Comparison of ENCODE assay signal across 21 cellular contexts in the genomic region with DNA sequence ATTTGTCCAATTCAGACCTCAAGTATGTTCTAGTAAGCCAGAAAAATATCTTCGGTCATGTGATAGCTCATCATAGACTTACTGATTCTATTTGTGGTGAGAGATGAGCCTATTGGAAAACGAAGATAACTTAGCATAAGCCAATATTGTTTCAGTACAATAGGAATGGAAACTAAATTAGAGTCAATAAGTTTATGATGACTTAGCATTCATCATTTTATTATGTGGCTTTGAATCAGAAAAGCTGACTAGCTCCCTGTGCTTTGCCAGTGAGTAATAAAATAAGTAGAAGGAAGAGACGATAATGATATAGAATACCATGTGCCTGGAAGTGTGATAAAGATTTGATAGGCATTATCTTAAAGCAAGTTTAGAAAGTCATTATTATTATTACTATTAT.
A peak's percentile ranks its signal among the peaks of the same experiment; 100 is the strongest.
DNase-seq lines count a peak whose midpoint lies in the region; ATAC-seq, FAIRE-seq and TF ChIP-seq lines count a peak whose summit lies in the region.
"Had no signal": no experiment of that assay in that cellular context is flagged by ENCODE, and none has a peak within 500 bp of the region (broad histone marks: within the 10 kb centered on the region; RNA-seq: fewer than 3 reads in every experiment).

No MANE protein-coding gene starts in this region.

- H3F3A ChIP-seq in PC-3 (ENCODE audit: low read length, unreplicated experiment) = no peaks in the 10 kb centered on the region

- H3K27ac ChIP-seq in HepG2 (ENCODE audit: extremely low read length, insufficient read depth, low read length) (no peak overlapping the region), right lobe of liver (no peak overlapping the region), PC-3 (ENCODE audit: low read length) (no peak overlapping the region), small intestine (ENCODE audit: low read depth in 1 of 2, low read length in 1 of 2) (no peak overlapping the region)
- H3K27ac ChIP-seq: 22Rv1; BLaER1 treated with 17β-estradiol and CSF1 and Interleukin-3, amounts not matched to agents 10 nM and 100 nM; C4-2B had no signal

- H4K20me1 ChIP-seq in HepG2 (ENCODE audit: insufficient read depth, low read length) (no peaks in the 10 kb centered on the region), PC-3 (ENCODE audit: low read length) (no peaks in the 10 kb centered on the region)
- H4K20me1 ChIP-seq: BLaER1 treated with 17β-estradiol and CSF1 and Interleukin-3, amounts not matched to agents 10 nM and 100 nM had no signal

- TF ChIP-seq EP300 in HepG2 (IDR thresholded peaks at IDR 0.05; ENCODE audit: low read depth in 2 of 2, low read length in 2 of 2) = no peak
- no peak for TF ChIP-seq EP300 in HepG2 (CRISPR knock-in tag; IDR thresholded peaks at IDR 0.05; ENCODE audit: borderline replicate concordance)

- BruUV-seq in HepG2 (replicated peaks; lab: Mats Ljungman, UMichigan) (no TSS peak), PC-3 (replicated peaks; lab: Mats Ljungman, UMichigan) (no TSS peak)

- H3K27me3 ChIP-seq in HepG2 (ENCODE audit: control insufficient read depth in 1 of 2, insufficient read depth in 2 of 2, low read length in 2 of 2) (no peaks in the 10 kb centered on the region; a peak in 1 of 5 replicates), right lobe of liver (peaks cover 0 to 4% of the 10 kb centered on the region in 2 donors), PC-3 (ENCODE audit: low read length) (no peaks in the 10 kb centered on the region), small intestine (ENCODE audit: control insufficient read depth in 2 of 2, insufficient read depth in 2 of 2, low read length in 2 of 2) (peaks cover 0 to 2% of the 10 kb centered on the region in 2 donors)
- H3K27me3 ChIP-seq: BLaER1 treated with 17β-estradiol and CSF1 and Interleukin-3, amounts not matched to agents 10 nM and 100 nM had no signal

- TF ChIP-seq CTCF in HepG2 (CRISPR knock-in tag; IDR thresholded peaks at IDR 0.05) (no peak), right lobe of liver (IDR thresholded peaks at IDR 0.05) (no peak), PC-3 (conservative IDR thresholded peaks at IDR 0.05; ENCODE audit: low read depth, low read length) (no peak), GM10248 (IDR thresholded peaks at IDR 0.05; ENCODE audit: control extremely low read depth, extremely low read depth, low read depth, missing control alignments) (no peak)

- DNase-seq in HepG2 (ENCODE audit: low spot score) (no peak), right lobe of liver (no peak), PC-3 (peak; percentile 8), small intestine (peak; percentile 24), ACHN (no peak), GM10248 (ENCODE audit: extremely low spot score) (no peak)
- DNase-seq: AML-193; Caco-2; Calu3; CD4-positive, alpha-beta T cell; CD8-positive, alpha-beta T cell; DMS79 treated with DMSO at 0.1 percent for 48 hours; GF-D8 had no signal

- FAIRE-seq in HepG2 (lab: Jason Lieb, UNC) (no peak), small intestine (lab: Jason Lieb, UNC) (no peak)
- FAIRE-seq: D721Med, G401.6, GM12878, GM12892, GM18507 had no signal

- H2AFZ ChIP-seq in HepG2 (ENCODE audit: low read length) = no peak overlapping the region
- H2AFZ ChIP-seq in PC-3 (ENCODE audit: low read length) = no peak overlapping the region

- H3K36me3 ChIP-seq in HepG2 (replicated peaks in 1 of 2; ENCODE audit: control insufficient read depth in 1 of 2, insufficient read depth in 2 of 2, low read length in 2 of 2) (no peaks in the 10 kb centered on the region), right lobe of liver (no peaks in the 10 kb centered on the region), PC-3 (ENCODE audit: low read depth, low read length) (no peaks in the 10 kb centered on the region), small intestine (ENCODE audit: control insufficient read depth in 2 of 2, insufficient read depth in 2 of 2, low read length in 2 of 2) (no peaks in the 10 kb centered on the region)
- H3K36me3 ChIP-seq: BLaER1 treated with 17β-estradiol and CSF1 and Interleukin-3, amounts not matched to agents 10 nM and 100 nM had no signal

- intact Hi-C loops in HepG2 (cut with micrococcal nuclease; ENCODE audit: unreplicated experiment) = no loop called here
- intact Hi-C loops in right lobe of liver (cut with DNase I) = no loop called here
- intact Hi-C loops in PC-3 (cut with micrococcal nuclease) = no loop called here

- H3K4me2 ChIP-seq in HepG2 (ENCODE audit: low read depth, low read length) = no peak overlapping the region
- no peak overlapping the region for H3K4me2 ChIP-seq in PC-3 (ENCODE audit: low read length)
- H3K4me2 ChIP-seq: BLaER1 treated with 17β-estradiol and CSF1 and Interleukin-3, amounts not matched to agents 10 nM and 100 nM had no signal

- ATAC-seq in HepG2 = no peak
- ATAC-seq in right lobe of liver = no peak
- ATAC-seq in PC-3 = no peak
- ATAC-seq: CD8-positive, alpha-beta T cell; GM12878 had no signal

- H3K9me3 ChIP-seq in HepG2 (ENCODE audit: low read length) (peaks cover 64% of the 10 kb centered on the region), right lobe of liver (no peaks in the 10 kb centered on the region), PC-3 (ENCODE audit: low read length) (no peaks in the 10 kb centered on the region), small intestine (ENCODE audit: control insufficient read depth, low read depth) (no peaks in the 10 kb centered on the region)
- H3K9me3 ChIP-seq: Caco-2 had no signal

- no peaks in the 10 kb centered on the region for H3K4me1 ChIP-seq in HepG2 (ENCODE audit: insufficient read depth, low read length)
- H3K4me1 ChIP-seq in right lobe of liver = no peaks in the 10 kb centered on the region
- H3K4me1 ChIP-seq in PC-3 (ENCODE audit: insufficient read depth, low read length) = no peaks in the 10 kb centered on the region
- no peaks in the 10 kb centered on the region for H3K4me1 ChIP-seq in small intestine (ENCODE audit: control insufficient read depth in 2 of 2, insufficient read depth in 1 of 2, low read depth in 1 of 2, low read length in 1 of 2)
- H3K4me1 ChIP-seq: BLaER1 treated with 17β-estradiol and CSF1 and Interleukin-3, amounts not matched to agents 10 nM and 100 nM; Caco-2 had no signal

- H3K79me2 ChIP-seq in HepG2 (ENCODE audit: insufficient read depth, low read length) (no peaks in the 10 kb centered on the region), PC-3 (ENCODE audit: low read length) (no peaks in the 10 kb centered on the region)

- no peak for TF ChIP-seq RAD21 in HepG2 (CRISPR knock-in tag; IDR thresholded peaks at IDR 0.05)

- 0% methylated on average over 3 of the region's 3 CpGs for WGBS in HepG2 (ENCODE audit: low lambda C conversion rate)
- WGBS in right lobe of liver (ENCODE audit: insufficient coverage, low coverage, low lambda C conversion rate, missing lambda C conversion rate) = 52% methylated on average over 3 of the region's 3 CpGs
- WGBS in small intestine, 3 donors = 54 to 80% (median 61%) methylated on average over 3 of the region's 3 CpGs

- POLR2A ChIA-PET in HepG2 (lab: Yijun Ruan, JAX) = no interaction called here
- POLR2A ChIA-PET in PC-3 (lab: Charles Lee; ENCODE audit: unreplicated experiment) = no interaction called here
- POLR2A ChIA-PET in GM10248 (lab: Yijun Ruan, JAX) = no interaction called here

- no peaks in the 10 kb centered on the region for H3K9me2 ChIP-seq in PC-3 (replicated peaks; ENCODE audit: low read length)

- no peak overlapping the region for H3K4me3 ChIP-seq in HepG2 (replicated peaks in 1 of 3; ENCODE audit: insufficient read depth in 1 of 3, low read depth in 2 of 3, low read length in 3 of 3)
- no peak overlapping the region for H3K4me3 ChIP-seq in right lobe of liver
- no peak overlapping the region for H3K4me3 ChIP-seq in PC-3 (ENCODE audit: low read length)
- no peak overlapping the region for H3K4me3 ChIP-seq in small intestine (ENCODE audit: low read depth in 1 of 2, low read length in 2 of 2)
- H3K4me3 ChIP-seq: BLaER1 treated with 17β-estradiol and CSF1 and Interleukin-3, amounts not matched to agents 10 nM and 100 nM; GM12878 had no signal

- in situ Hi-C loops in HepG2 (cut with HindIII; ENCODE audit: extremely low pct_ligation_motif_present, low pct_unique_long_range_greater_than_20kb) = no loop called here
- in situ Hi-C loops in ACHN (cut with HindIII; ENCODE audit: low pct_ligation_motif_present, low pct_unique_long_range_greater_than_20kb, low sequenced_read_pairs) = no loop called here

- TF ChIP-seq POLR2A in HepG2 (IDR thresholded peaks at IDR 0.05; ENCODE audit: insufficient read depth in 1 of 2, low read depth in 2 of 2, low read length in 2 of 2) = no peak
- no peak for TF ChIP-seq POLR2A in right lobe of liver (IDR thresholded peaks at IDR 0.05)

- H3K9ac ChIP-seq in HepG2 (ENCODE audit: insufficient read depth, low read depth, low read length) (no peak overlapping the region), PC-3 (ENCODE audit: low read length) (no peak overlapping the region)
- H3K9ac ChIP-seq: BLaER1 treated with 17β-estradiol and CSF1 and Interleukin-3, amounts not matched to agents 10 nM and 100 nM had no signal

- CTCF ChIA-PET in HepG2 (lab: Yijun Ruan, JAX; ENCODE audit: low intra/inter-chr PET ratio, low total read pairs) = no interaction called here
- CTCF ChIA-PET in PC-3 (lab: Charles Lee) = no interaction called here
- CTCF ChIA-PET in GM10248 (lab: Yijun Ruan, JAX) = no interaction called here

TF ChIP-seq in HepG2, 621 proteins besides CTCF, POLR2A, EP300 and RAD21 (continues in another document):
- TF ChIP-seq ZNF260 (CRISPR knock-in tag; IDR thresholded peaks at IDR 0.05; ENCODE audit: borderline replicate concordance, low read depth) (no peak), KDM1A (CRISPR knock-in tag; IDR thresholded peaks at IDR 0.05) (no peak), MAFF (IDR thresholded peaks at IDR 0.05; ENCODE audit: low read depth, low read length) (peak; percentile 43; the same call in 1 of the 2 replicates)
- TF ChIP-seq, protein P1, sequence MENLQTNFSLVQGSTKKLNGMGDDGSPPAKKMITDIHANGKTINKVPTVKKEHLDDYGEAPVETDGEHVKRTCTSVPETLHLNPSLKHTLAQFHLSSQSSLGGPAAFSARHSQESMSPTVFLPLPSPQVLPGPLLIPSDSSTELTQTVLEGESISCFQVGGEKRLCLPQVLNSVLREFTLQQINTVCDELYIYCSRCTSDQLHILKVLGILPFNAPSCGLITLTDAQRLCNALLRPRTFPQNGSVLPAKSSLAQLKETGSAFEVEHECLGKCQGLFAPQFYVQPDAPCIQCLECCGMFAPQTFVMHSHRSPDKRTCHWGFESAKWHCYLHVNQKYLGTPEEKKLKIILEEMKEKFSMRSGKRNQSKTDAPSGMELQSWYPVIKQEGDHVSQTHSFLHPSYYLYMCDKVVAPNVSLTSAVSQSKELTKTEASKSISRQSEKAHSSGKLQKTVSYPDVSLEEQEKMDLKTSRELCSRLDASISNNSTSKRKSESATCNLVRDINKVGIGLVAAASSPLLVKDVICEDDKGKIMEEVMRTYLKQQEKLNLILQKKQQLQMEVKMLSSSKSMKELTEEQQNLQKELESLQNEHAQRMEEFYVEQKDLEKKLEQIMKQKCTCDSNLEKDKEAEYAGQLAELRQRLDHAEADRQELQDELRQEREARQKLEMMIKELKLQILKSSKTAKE (CRISPR knock-in tag; IDR thresholded peaks at IDR 0.05; ENCODE audit: borderline replicate concordance) = no peak

Comparison
In these comparisons a context has a peak if more than half of its experiments do, and no peak if none do; other contexts are left out.
1. DNase-seq: peak in PC-3 (single experiment) and small intestine (single experiment); none in HepG2 (single experiment), right lobe of liver (0 of 3), ACHN (single experiment) and GM10248 (single experiment).